In the genomic region with DNA sequence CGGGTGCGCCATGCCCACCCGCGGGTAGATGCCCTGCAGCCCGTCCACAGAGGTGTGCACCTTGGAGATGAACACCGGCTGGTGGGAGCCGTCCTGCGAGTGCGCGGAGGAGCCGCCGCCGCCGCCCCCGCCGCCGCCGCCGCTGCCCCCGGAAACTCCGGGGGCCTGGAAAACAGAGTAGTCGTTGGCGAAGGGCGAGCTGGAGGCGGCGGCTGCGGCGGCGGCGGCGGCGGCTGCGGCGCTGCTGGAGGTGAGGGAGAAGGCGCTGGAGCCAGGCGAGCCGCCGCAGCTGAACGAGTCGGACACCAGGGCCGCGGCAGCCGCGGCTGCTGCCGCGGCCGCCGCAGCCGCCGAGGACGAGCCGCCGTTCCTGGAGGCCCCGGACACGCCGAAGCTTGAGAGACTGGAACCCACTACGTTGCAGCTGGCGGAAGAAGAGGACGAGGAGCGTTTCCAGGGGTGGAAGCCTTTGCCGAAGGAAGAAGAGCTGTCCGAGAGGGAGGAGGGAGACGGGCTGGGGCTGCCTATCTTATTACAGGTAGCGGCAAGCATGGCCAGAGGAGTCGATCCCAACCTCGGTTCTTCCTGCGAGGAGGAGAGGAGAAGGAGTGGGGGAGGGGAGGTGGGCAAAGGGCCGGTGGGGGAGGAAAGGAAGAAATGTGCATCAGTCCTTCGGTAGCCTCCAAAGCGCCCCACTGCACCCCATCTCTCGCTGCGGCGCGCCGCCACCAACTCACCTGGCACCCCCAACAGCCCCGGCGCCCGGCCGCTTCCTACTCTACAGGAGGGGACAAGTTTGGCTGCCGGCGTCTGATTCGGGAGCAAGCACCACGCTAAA, we compare ENCODE assay signal across 9 cellular contexts. TPM values are rescaled to one million over a fixed set of nuclear protein-coding genes. Genes with fewer than 3 reads are reported as not detected.
DNase-seq lines count a peak whose midpoint lies in the region; ATAC-seq and TF ChIP-seq lines count a peak whose summit lies in the region.
"Had no signal": no experiment of that assay in that cellular context is flagged by ENCODE, and none has a peak within 500 bp of the region (broad histone marks: within the 10 kb centered on the region; RNA-seq: fewer than 3 reads in every experiment).

No MANE protein-coding gene starts in this region.

- H3K4me3 Mint-ChIP-seq in brain, result peak overlapping the region; percentile 87 to 97 (median 88)

- DNase-seq in D341Med (ENCODE audit: low spot score) (peak; percentile 60), M059J (ENCODE audit: low read depth) (peak; percentile 39)
- DNase-seq in activated effector memory CD4-positive, alpha-beta T cell treated with Interleukin-2 at 50 U/mL for 16 hours, result no peak

- H3K9me3 ChIP-seq in mesodermal cell (ENCODE audit: control insufficient read depth, low read length), result no peaks in the 10 kb centered on the region

- H3K27me3 Mint-ChIP-seq in brain, result peaks cover 87% of the 10 kb centered on the region

- H3K36me3 ChIP-seq in mesodermal cell (ENCODE audit: control insufficient read depth, insufficient read depth, low read length), result no peaks in the 10 kb centered on the region

- WGBS in mesodermal cell (ENCODE audit: insufficient coverage in 2 of 2), 2 experiments, result 0% methylated on average over 65 of the region's 83 CpGs

- no peak for ATAC-seq in GM21360 (IDR thresholded peaks at IDR 0.05; ENCODE audit: unreplicated experiment)
- ATAC-seq in HG02678 (IDR thresholded peaks at IDR 0.05; ENCODE audit: unreplicated experiment), result no peak
- ATAC-seq in HG02852 (IDR thresholded peaks at IDR 0.05; ENCODE audit: unreplicated experiment), result no peak

- peaks cover 13% of the 10 kb centered on the region for H3K4me1 ChIP-seq in mesodermal cell (ENCODE audit: control insufficient read depth, insufficient read depth, low read length, poor library complexity, severe bottlenecking)

- peak overlapping the region; percentile 54 for H3K4me3 ChIP-seq in mesodermal cell (ENCODE audit: extremely low read depth, insufficient read depth, low read length, poor library complexity, severe bottlenecking)

- peak overlapping the region; percentile 11 to 98 (median 81) for H3K27ac Mint-ChIP-seq in brain

- H3K36me3 Mint-ChIP-seq in brain, result peaks cover 21% of the 10 kb centered on the region

- no peak overlapping the region for H3K27ac ChIP-seq in mesodermal cell (ENCODE audit: low read depth, low read length, severe bottlenecking)

- H3K9me3 Mint-ChIP-seq in brain, result peaks cover 0 to 7% (median 0%) of the 10 kb centered on the region in 5 experiments

- TF ChIP-seq CTCF in brain (conservative IDR thresholded peaks at IDR 0.05), result no peak

- peaks cover 62% of the 10 kb centered on the region for H3K4me1 Mint-ChIP-seq in brain

RNA-seq across cellular contexts. Expression of a gene that starts 1.3 kb away (rescaled TPM):
- total RNA-seq in M059J (2014; rRNA removed; shearing (Covaris generic)), result not detected in 2 replicates
- polyA plus RNA-seq in brain (ENCODE audit: insufficient read depth, low read depth, low replicate concordance), result 1.2 TPM
- 0.77 TPM for polyA plus RNA-seq in mesodermal cell (2013, experiment 1 of 2)
- 0.15 TPM for polyA plus RNA-seq in mesodermal cell (2013, experiment 2 of 2)
- total RNA-seq: glomerular endothelial cell had no signal
